ENCODE assay signal across 22 cellular contexts in the genomic region with DNA sequence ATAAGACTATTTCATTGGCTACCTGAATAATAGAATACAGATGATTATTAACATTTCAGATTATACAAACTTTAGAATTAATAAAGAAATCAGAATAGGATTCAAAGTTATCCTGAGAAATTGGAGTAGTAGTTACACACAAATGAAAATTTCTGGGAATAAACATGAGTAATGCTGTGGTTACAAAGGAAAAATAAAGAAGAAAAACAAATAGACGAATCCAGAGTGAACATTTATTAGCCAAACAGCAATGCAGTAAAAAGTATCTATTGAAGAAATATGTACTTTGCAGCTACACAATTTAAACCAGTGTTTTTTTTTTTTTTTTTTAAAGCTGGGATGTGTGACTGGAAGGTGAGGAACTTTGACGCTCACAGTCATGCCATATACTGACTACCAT.
"Had no signal": no experiment of that assay in that cellular context is flagged by ENCODE, and none has a peak within 500 bp of the region (broad histone marks: within the 10 kb centered on the region; RNA-seq: fewer than 3 reads in every experiment).

No MANE protein-coding gene starts in this region.

- ATAC-seq: activated CD8-positive, alpha-beta T cell treated with anti-CD3 and anti-CD28 coated beads for 36 hours; activated naive CD8-positive, alpha-beta T cell treated with anti-CD3 and anti-CD28 coated beads, Interleukin-2, amount 50 U/mL, for 24 hours; activated T-cell treated with anti-CD3 and anti-CD28 coated beads, Interleukin-2, amount 50 U/mL, for 4 hours; activated T-helper 17 cell treated with anti-CD3 and anti-CD28 coated beads, Interleukin-2, amount 50 U/mL, for 72 hours; left colon; right lobe of liver had no signal

- H3K4me3 ChIP-seq: esophagus squamous epithelium, right lobe of liver, testis, transverse colon had no signal

- DNase-seq: activated B cell treated with CpG ODN at 0.5 μM for 24 hours; activated CD4-positive, alpha-beta T cell treated with anti-CD3 and anti-CD28 coated beads, Interleukin-2, amount 50 U/mL, for 1 hour; activated CD8-positive, alpha-beta T cell treated with anti-CD3 and anti-CD28 coated beads for 36 hours; activated naive CD8-positive, alpha-beta T cell treated with anti-CD3 and anti-CD28 coated beads, Interleukin-2, amount 50 U/mL, for 24 hours; activated T-cell treated with anti-CD3 and anti-CD28 coated beads, Interleukin-2, amount 50 U/mL, for 4 hours; dermis blood vessel endothelial cell; effector CD4-positive, alpha-beta T cell; esophagus squamous epithelium; head of caudate nucleus; hippocampal formation; kidney; left colon; mammary epithelial cell; naive B cell; nephron progenitor cell; right lobe of liver; stimulated activated CD4-positive, alpha-beta T cell treated with anti-CD3 and anti-CD28 coated beads, Interleukin-2, amount 100 ng/mL, for 48 hours; stimulated activated naive CD4-positive, alpha-beta T cell treated with Interleukin-2 at 50 U/mL for 16 hours; T-helper 2 cell; testis; transverse colon had no signal
